Comparison of ENCODE assay signal across 36 cellular contexts in genomic region chr4:58303456-58303855, GRCh38.
"Had no signal": no experiment of that assay in that cellular context is flagged by ENCODE, and none has a peak within 500 bp of the region (broad histone marks: within the 10 kb centered on the region; RNA-seq: fewer than 3 reads in every experiment).

No MANE protein-coding gene starts in this region.

- H3K9ac ChIP-seq: KMS-11 had no signal

- H3K27ac ChIP-seq: KMS-11 had no signal

- H3K27me3 ChIP-seq: MG63 had no signal

- H3K4me3 ChIP-seq: MG63 had no signal

- DNase-seq: Karpas-422, Kasumi-1, KG1, MG63, MM.1S, MV-4-11, NCI-H1048, NCI-H1092, NCI-H1092 treated with DMSO at 0.1 percent for 48 hours, NCI-H1105, NCI-H1105 treated with DMSO at 0.1 percent for 48 hours, NCI-H1417, NCI-H1417 treated with DMSO at 0.1 percent for 48 hours, NCI-H1436, NCI-H1436 treated with DMSO at 0.1 percent for 48 hours, NCI-H146, NCI-H1694, NCI-H1694 treated with DMSO at 0.1 percent for 48 hours, NCI-H187, NCI-H187 treated with DMSO at 0.1 percent for 48 hours, NCI-H1930, NCI-H2029, NCI-H2029 treated with DMSO at 0.1 percent for 48 hours, NCI-H2081, NCI-H2081 treated with DMSO at 0.1 percent for 48 hours, NCI-H2107, NCI-H2171, NCI-H2171 treated with DMSO at 0.1 percent for 48 hours, NCI-H2227 treated with DMSO at 0.1 percent for 48 hours, NCI-H226, NCI-H345, NCI-H446, NCI-H446 treated with DMSO at 0.1 percent for 48 hours, NCI-H510A, NCI-H510A treated with DMSO at 0.1 percent for 48 hours had no signal

- H3K36me3 ChIP-seq: MG63 had no signal

- H3K9me3 ChIP-seq: MG63 had no signal
